In the genomic region with DNA sequence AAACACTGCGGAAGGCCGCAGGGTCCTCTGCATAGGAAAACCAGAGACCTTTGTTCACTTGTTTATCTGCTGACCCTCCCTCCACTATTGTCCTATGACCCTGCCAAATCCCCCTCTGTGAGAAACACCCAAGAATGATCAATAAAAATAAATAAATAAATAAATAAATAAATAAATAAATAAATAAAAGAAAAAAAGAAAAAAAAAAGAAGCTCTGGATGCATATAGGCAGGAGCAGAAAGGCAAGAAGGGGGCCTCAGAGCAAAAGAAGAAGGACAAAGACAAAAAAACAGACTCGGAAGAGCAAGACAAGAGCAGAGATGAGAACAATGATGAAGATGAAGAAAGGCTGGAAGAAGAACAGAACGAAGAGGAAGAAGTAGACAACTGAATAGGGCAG, we compare ENCODE assay signal across 3 cellular contexts. TPM values are rescaled to one million over a fixed set of nuclear protein-coding genes. Genes with fewer than 3 reads are reported as not detected.
DNase-seq lines count a peak whose midpoint lies in the region; ATAC-seq, FAIRE-seq and TF ChIP-seq lines count a peak whose summit lies in the region.
"Not testable (repeated sequence)": the region's sequence is repeated elsewhere in the genome, so short reads cannot be mapped to it uniquely, and the experiment has no call there.

No MANE protein-coding gene starts in this region.

- H3K4me1 ChIP-seq in A549; HEK293 (ENCODE audit: control insufficient read depth, insufficient read depth, low read length): not testable (repeated sequence)

- not testable (repeated sequence) for H3K9me3 ChIP-seq in A549; HEK293 (ENCODE audit: control insufficient read depth, insufficient read depth, low read depth, low read length)

- H3K9me3 Mint-ChIP-seq in glutamatergic neuron (ENCODE audit: unreplicated experiment), result not testable (repeated sequence)

- TF ChIP-seq POLR2A in A549 (IDR thresholded peaks at IDR 0.05; ENCODE audit: low read length), result not testable (repeated sequence)

- POLR2A ChIA-PET in A549 (lab: Yijun Ruan, JAX); HEK293 (lab: Yijun Ruan, JAX): not testable (repeated sequence)

- not testable (repeated sequence) for H3K27ac ChIP-seq in A549; HEK293 (ENCODE audit: extremely low read depth, low read depth, low read length)

- TF ChIP-seq RAD21 in A549 (conservative IDR thresholded peaks at IDR 0.05 in 1 of 2, IDR thresholded peaks at IDR 0.05 in 1 of 2), result not testable (repeated sequence)

- H3K27me3 Mint-ChIP-seq in glutamatergic neuron (ENCODE audit: unreplicated experiment), result not testable (repeated sequence)

- not testable (repeated sequence) for H3K4me3 ChIP-seq in A549; HEK293 (ENCODE audit: low read depth, low read length)

- H3K4me3 Mint-ChIP-seq in glutamatergic neuron (ENCODE audit: unreplicated experiment), result not testable (repeated sequence)

- H3K4me1 Mint-ChIP-seq in glutamatergic neuron (ENCODE audit: low read depth, unreplicated experiment), result not testable (repeated sequence)

- not testable (repeated sequence) for H3K36me3 ChIP-seq in HEK293 (ENCODE audit: control insufficient read depth in 2 of 2, insufficient read depth in 1 of 2, low read length in 2 of 2)

- ATAC-seq in A549, result not testable (repeated sequence)

- not testable (repeated sequence) for H3K36me3 Mint-ChIP-seq in glutamatergic neuron (ENCODE audit: unreplicated experiment)

- FAIRE-seq in A549 (lab: Jason Lieb, UNC), result not testable (repeated sequence)

- CTCF ChIA-PET in A549 (lab: Yijun Ruan, JAX); HEK293 (lab: Yijun Ruan, JAX): not testable (repeated sequence)

- TF ChIP-seq EP300 in A549 (IDR thresholded peaks at IDR 0.05), result not testable (repeated sequence)

- not testable (repeated sequence) for H3K4me2 ChIP-seq in A549

- 59% methylated on average over 2 of the region's 4 CpGs for WGBS in A549 (ENCODE audit: missing lambda C conversion rate)

- DNase-seq in A549 (ENCODE audit: low read depth in 1 of 2, low spot score in 1 of 2); glutamatergic neuron: not testable (repeated sequence)

- peak overlapping the region; percentile 85 for H3K27ac Mint-ChIP-seq in glutamatergic neuron (ENCODE audit: unreplicated experiment)

- TF ChIP-seq CTCF in A549 (IDR thresholded peaks at IDR 0.05); HEK293 (tag by site-specific recombination; IDR thresholded peaks at IDR 0.05); glutamatergic neuron (IDR thresholded peaks at IDR 0.05; ENCODE audit: partially characterized antibody, unreplicated experiment): not testable (repeated sequence)

TF ChIP-seq in A549, 52 proteins besides CTCF, POLR2A, EP300 and RAD21:
- TF ChIP-seq ZC3H11A (IDR thresholded peaks at IDR 0.05), result peak; percentile 22; the same call in 1 of the 2 replicates

TF ChIP-seq in HEK293, 187 proteins besides CTCF, POLR2A, EP300 and RAD21 (continues in another document):
- peak; percentile 63 for TF ChIP-seq ZNF654 (tag by site-specific recombination; IDR thresholded peaks at IDR 0.05; ENCODE audit: low read depth)
- 0 out of 2 replicates have a peak, but pooled peaks have one; percentile 29 for TF ChIP-seq OVOL3 (tag by site-specific recombination; IDR thresholded peaks at IDR 0.05)
- TF ChIP-seq ZNF560 (tag by site-specific recombination; IDR thresholded peaks at IDR 0.05; ENCODE audit: borderline replicate concordance), result peak; percentile 89
- peak; percentile 81 for TF ChIP-seq ZNF623 (tag by site-specific recombination; IDR thresholded peaks at IDR 0.05)
- 0 out of 2 replicates have a peak, but pooled peaks have one; percentile 35 for TF ChIP-seq ZFP37 (tag by site-specific recombination; IDR thresholded peaks at IDR 0.05)
- peak; percentile 97 for TF ChIP-seq ZNF555 (tag by site-specific recombination; conservative IDR thresholded peaks at IDR 0.05)
- TF ChIP-seq, protein P1, sequence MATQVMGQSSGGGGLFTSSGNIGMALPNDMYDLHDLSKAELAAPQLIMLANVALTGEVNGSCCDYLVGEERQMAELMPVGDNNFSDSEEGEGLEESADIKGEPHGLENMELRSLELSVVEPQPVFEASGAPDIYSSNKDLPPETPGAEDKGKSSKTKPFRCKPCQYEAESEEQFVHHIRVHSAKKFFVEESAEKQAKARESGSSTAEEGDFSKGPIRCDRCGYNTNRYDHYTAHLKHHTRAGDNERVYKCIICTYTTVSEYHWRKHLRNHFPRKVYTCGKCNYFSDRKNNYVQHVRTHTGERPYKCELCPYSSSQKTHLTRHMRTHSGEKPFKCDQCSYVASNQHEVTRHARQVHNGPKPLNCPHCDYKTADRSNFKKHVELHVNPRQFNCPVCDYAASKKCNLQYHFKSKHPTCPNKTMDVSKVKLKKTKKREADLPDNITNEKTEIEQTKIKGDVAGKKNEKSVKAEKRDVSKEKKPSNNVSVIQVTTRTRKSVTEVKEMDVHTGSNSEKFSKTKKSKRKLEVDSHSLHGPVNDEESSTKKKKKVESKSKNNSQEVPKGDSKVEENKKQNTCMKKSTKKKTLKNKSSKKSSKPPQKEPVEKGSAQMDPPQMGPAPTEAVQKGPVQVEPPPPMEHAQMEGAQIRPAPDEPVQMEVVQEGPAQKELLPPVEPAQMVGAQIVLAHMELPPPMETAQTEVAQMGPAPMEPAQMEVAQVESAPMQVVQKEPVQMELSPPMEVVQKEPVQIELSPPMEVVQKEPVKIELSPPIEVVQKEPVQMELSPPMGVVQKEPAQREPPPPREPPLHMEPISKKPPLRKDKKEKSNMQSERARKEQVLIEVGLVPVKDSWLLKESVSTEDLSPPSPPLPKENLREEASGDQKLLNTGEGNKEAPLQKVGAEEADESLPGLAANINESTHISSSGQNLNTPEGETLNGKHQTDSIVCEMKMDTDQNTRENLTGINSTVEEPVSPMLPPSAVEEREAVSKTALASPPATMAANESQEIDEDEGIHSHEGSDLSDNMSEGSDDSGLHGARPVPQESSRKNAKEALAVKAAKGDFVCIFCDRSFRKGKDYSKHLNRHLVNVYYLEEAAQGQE (tag by site-specific recombination; IDR thresholded peaks at IDR 0.05), result peak; percentile 77
- peak; percentile 80 for TF ChIP-seq ZBTB8A (tag by site-specific recombination; IDR thresholded peaks at IDR 0.05)
- peak; percentile 56; the same call in 1 of the 2 replicates for TF ChIP-seq ZBTB21 (tag by site-specific recombination; IDR thresholded peaks at IDR 0.05)
- TF ChIP-seq ZNF426 (tag by site-specific recombination; IDR thresholded peaks at IDR 0.05), result peak; percentile 87
- TF ChIP-seq ZNF433 (tag by site-specific recombination; IDR thresholded peaks at IDR 0.05; ENCODE audit: low read depth), result peak; percentile 80
- TF ChIP-seq ZNF514 (tag by site-specific recombination; IDR thresholded peaks at IDR 0.05), result peak; percentile 63; the same call in 1 of the 2 replicates
- TF ChIP-seq ZNF394 (tag by site-specific recombination; IDR thresholded peaks at IDR 0.05; ENCODE audit: borderline replicate concordance), result peak; percentile 95
- TF ChIP-seq, protein P2, sequence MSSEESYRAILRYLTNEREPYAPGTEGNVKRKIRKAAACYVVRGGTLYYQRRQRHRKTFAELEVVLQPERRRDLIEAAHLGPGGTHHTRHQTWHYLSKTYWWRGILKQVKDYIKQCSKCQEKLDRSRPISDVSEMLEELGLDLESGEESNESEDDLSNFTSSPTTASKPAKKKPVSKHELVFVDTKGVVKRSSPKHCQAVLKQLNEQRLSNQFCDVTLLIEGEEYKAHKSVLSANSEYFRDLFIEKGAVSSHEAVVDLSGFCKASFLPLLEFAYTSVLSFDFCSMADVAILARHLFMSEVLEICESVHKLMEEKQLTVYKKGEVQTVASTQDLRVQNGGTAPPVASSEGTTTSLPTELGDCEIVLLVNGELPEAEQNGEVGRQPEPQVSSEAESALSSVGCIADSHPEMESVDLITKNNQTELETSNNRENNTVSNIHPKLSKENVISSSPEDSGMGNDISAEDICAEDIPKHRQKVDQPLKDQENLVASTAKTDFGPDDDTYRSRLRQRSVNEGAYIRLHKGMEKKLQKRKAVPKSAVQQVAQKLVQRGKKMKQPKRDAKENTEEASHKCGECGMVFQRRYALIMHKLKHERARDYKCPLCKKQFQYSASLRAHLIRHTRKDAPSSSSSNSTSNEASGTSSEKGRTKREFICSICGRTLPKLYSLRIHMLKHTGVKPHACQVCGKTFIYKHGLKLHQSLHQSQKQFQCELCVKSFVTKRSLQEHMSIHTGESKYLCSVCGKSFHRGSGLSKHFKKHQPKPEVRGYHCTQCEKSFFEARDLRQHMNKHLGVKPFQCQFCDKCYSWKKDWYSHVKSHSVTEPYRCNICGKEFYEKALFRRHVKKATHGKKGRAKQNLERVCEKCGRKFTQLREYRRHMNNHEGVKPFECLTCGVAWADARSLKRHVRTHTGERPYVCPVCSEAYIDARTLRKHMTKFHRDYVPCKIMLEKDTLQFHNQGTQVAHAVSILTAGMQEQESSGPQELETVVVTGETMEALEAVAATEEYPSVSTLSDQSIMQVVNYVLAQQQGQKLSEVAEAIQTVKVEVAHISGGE (tag by site-specific recombination; conservative IDR thresholded peaks at IDR 0.05; ENCODE audit: low read depth), result peak; percentile 84
- peak; percentile 55; the same call in 1 of the 2 replicates for TF ChIP-seq ZFP3 (tag by site-specific recombination; IDR thresholded peaks at IDR 0.05; ENCODE audit: low read depth)
- peak; percentile 75 for TF ChIP-seq ZNF292 (tag by site-specific recombination; IDR thresholded peaks at IDR 0.05; ENCODE audit: borderline replicate concordance, low read depth)

RNA-seq across cellular contexts. Expression of a gene that starts 8.1 kb away (rescaled TPM):
- 44.8 and 50.6 TPM in 2 replicates for polyA plus RNA-seq in A549 (2011; rRNA removed)
- 13.2 and 16.7 TPM in 2 replicates for polyA plus RNA-seq in A549 (2012; cell fraction: cytosol; rRNA removed)
- polyA plus RNA-seq in A549 (2012; cell fraction: nucleus; rRNA removed), result 12.6 and 18.2 TPM in 2 replicates
- polyA plus RNA-seq in A549 (2017; fragmentation: RNase III; extraction: RNeasy Plus Mini Kit Qiagen cat#74134 plus additional on column Dnase treatment), result 18.8 to 20.4 TPM (median 20.2 TPM) in 3 replicates
- polyA minus RNA-seq in A549 (2011; rRNA and poly(A)+ RNA removed), result 41.2 and 52.5 TPM in 2 replicates
- total RNA-seq in glutamatergic neuron (ENCODE audit: unreplicated experiment), result 62.0 TPM

RNA-seq across cellular contexts. Expression of a gene that starts 54.1 kb away (rescaled TPM):
- polyA plus RNA-seq in A549 (2011; rRNA removed) (36.5 and 47.3 TPM in 2 replicates), A549 (2017; fragmentation: RNase III; extraction: RNeasy Plus Mini Kit Qiagen cat#74134 plus additional on column Dnase treatment) (35.6 to 39.9 TPM (median 38.7 TPM) in 3 replicates)
- polyA plus RNA-seq in A549 (2012; cell fraction: cytosol; rRNA removed), result 14.4 and 16.5 TPM in 2 replicates
- 9.4 and 14.7 TPM in 2 replicates for polyA plus RNA-seq in A549 (2012; cell fraction: nucleus; rRNA removed)
- 15.4 and 20.6 TPM in 2 replicates for polyA minus RNA-seq in A549 (2011; rRNA and poly(A)+ RNA removed)
- total RNA-seq in glutamatergic neuron (ENCODE audit: unreplicated experiment), result 9.8 TPM
